ENCODE assay signal across 8 cellular contexts in genomic region chr2:225282858-225283693, GRCh38.
A peak's percentile ranks its signal among the peaks of the same experiment; 100 is the strongest.
DNase-seq lines count a peak whose midpoint lies in the region; ATAC-seq and TF ChIP-seq lines count a peak whose summit lies in the region.

No MANE protein-coding gene starts in this region.

- H3K4me1 ChIP-seq in right atrium auricular region, result no peaks in the 10 kb centered on the region

- no peaks in the 10 kb centered on the region for H3K9me3 Mint-ChIP-seq in activated T-helper 17 cell treated with anti-CD3 and anti-CD28 coated beads, Interleukin-2, amount 50 U/mL, for 72 hours

- TF ChIP-seq CTCF in kidney epithelial cell (IDR thresholded peaks at IDR 0.05; ENCODE audit: insufficient read depth, low read length, poor library complexity, severe bottlenecking) (peak; percentile 87), right atrium auricular region (IDR thresholded peaks at IDR 0.05) (peak in 1 of 2 donors; percentile 50)

- no peak overlapping the region for H3K4me3 Mint-ChIP-seq in activated T-helper 17 cell treated with anti-CD3 and anti-CD28 coated beads, Interleukin-2, amount 50 U/mL, for 72 hours

- H3K27me3 ChIP-seq in kidney epithelial cell (ENCODE audit: control insufficient read depth, insufficient read depth, low read length) (no peaks in the 10 kb centered on the region), right atrium auricular region (no peaks in the 10 kb centered on the region)

- H3K36me3 Mint-ChIP-seq in activated T-helper 17 cell treated with anti-CD3 and anti-CD28 coated beads, Interleukin-2, amount 50 U/mL, for 72 hours (ENCODE audit: low read depth), result no peaks in the 10 kb centered on the region

- ATAC-seq in GM18870 (IDR thresholded peaks at IDR 0.05; ENCODE audit: unreplicated experiment), result peak; percentile 73
- peak; percentile 84 for ATAC-seq in HG02973 (IDR thresholded peaks at IDR 0.05; ENCODE audit: unreplicated experiment)
- ATAC-seq in activated T-helper 17 cell treated with anti-CD3 and anti-CD28 coated beads, Interleukin-2, amount 50 U/mL, for 72 hours (replicated peaks), result peak; percentile 34

- peaks cover 3% of the 10 kb centered on the region for H3K27me3 Mint-ChIP-seq in activated T-helper 17 cell treated with anti-CD3 and anti-CD28 coated beads, Interleukin-2, amount 50 U/mL, for 72 hours

- no peak overlapping the region for H3K27ac ChIP-seq in right atrium auricular region

- DNase-seq in DMS 273 (lab: John Stamatoyannopoulos, UW; ENCODE audit: unreplicated experiment) (peak; percentile 61), NCI-H2081 treated with DMSO at 0.1 percent for 48 hours (lab: John Stamatoyannopoulos, UW) (peak; percentile 18), kidney epithelial cell (ENCODE audit: low read depth) (peak; percentile 7), T-helper 9 cell (no peak), right atrium auricular region (ENCODE audit: low spot score) (no peak)

- H3K27ac Mint-ChIP-seq in activated T-helper 17 cell treated with anti-CD3 and anti-CD28 coated beads, Interleukin-2, amount 50 U/mL, for 72 hours, result no peak overlapping the region

- peaks cover 0 to 4% of the 10 kb centered on the region in 2 donors for H3K9me3 ChIP-seq in right atrium auricular region

- no peaks in the 10 kb centered on the region for H3K4me1 Mint-ChIP-seq in activated T-helper 17 cell treated with anti-CD3 and anti-CD28 coated beads, Interleukin-2, amount 50 U/mL, for 72 hours

- H3K36me3 ChIP-seq in kidney epithelial cell (ENCODE audit: control insufficient read depth, insufficient read depth, low read length), result no peaks in the 10 kb centered on the region
- no peaks in the 10 kb centered on the region for H3K36me3 ChIP-seq in right atrium auricular region

- H3K4me3 ChIP-seq in kidney epithelial cell (ENCODE audit: low read depth, low read length) (no peak overlapping the region), right atrium auricular region (no peak overlapping the region)

Comparison
In these comparisons a context has a peak if more than half of its experiments do, and no peak if none do; other contexts are left out.
1. DNase-seq: peak in DMS 273 (single experiment), NCI-H2081 treated with DMSO at 0.1 percent for 48 hours (single experiment) and kidney epithelial cell (single experiment); none in T-helper 9 cell (single experiment) and right atrium auricular region (single experiment).
2. ATAC-seq: peak in every context shown above with its lines; median percentile 84 in HG02973; 73 in GM18870; 34 in activated T-helper 17 cell treated with anti-CD3 and anti-CD28 coated beads, Interleukin-2, amount 50 U/mL, for 72 hours.